Comparison of ENCODE assay signal across 18 cellular contexts in the genomic region with DNA sequence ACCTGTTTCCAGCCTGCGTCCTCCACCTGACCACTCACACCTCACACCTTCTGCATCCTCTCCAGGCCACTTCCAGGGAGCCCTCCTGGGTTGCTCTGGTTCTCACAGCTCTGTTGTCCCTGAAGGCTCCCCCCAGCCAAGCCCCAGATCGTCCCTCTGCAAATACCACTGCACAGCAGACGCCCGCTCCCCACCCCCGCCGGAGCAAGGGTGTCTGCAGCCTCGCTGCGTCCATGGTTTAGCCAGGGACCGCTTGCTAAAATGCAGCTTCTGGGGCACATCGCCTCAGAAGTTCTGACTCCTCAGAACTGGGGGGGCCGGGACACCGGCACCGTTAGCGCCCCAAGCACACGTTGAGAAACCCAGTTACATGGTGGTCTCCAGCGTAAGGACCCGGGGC. TPM values are rescaled to one million over a fixed set of nuclear protein-coding genes. Genes with fewer than 3 reads are reported as not detected.
DNase-seq lines count a peak whose midpoint lies in the region; ATAC-seq and TF ChIP-seq lines count a peak whose summit lies in the region.
"Had no signal": no experiment of that assay in that cellular context is flagged by ENCODE, and none has a peak within 500 bp of the region (broad histone marks: within the 10 kb centered on the region; RNA-seq: fewer than 3 reads in every experiment).

No MANE protein-coding gene starts in this region.

- H3K27me3 ChIP-seq in right atrium auricular region: peaks cover 0 to 6% of the 10 kb centered on the region in 2 donors

- POLR2A ChIA-PET in WTC11 (lab: Charles Lee): no interaction called here

- DNase-seq in Right ventricle myocardium inferior (ENCODE audit: missing footprints) (peak; percentile 23), right atrium auricular region (ENCODE audit: low spot score) (no peak), WTC11 (ENCODE audit: low spot score) (no peak), glutamatergic neuron (no peak), retina (peak; percentile 29), NCI-H146 treated with DMSO at 0.1 percent for 48 hours (lab: John Stamatoyannopoulos, UW; ENCODE audit: unreplicated experiment) (no peak), dedifferentiated amniotic fluid mesenchymal stem cell (ENCODE audit: extremely low spot score) (no peak)
- DNase-seq in stimulated activated CD4-positive, alpha-beta T cell treated with anti-CD3 and anti-CD28 coated beads, Interleukin-4, amount 100 ng/mL, for 4 hours: no peak
- DNase-seq: 8988T, DMS153, Karpas-422, MM.1S, NCI-H1092 treated with DMSO at 0.1 percent for 48 hours, NCI-H1694 treated with DMSO at 0.1 percent for 48 hours, NCI-H226, NCI-H524 treated with DMSO at 0.1 percent for 48 hours had no signal

- CTCF ChIA-PET in WTC11 (lab: Charles Lee): interaction anchor here (0.6 to 2.4 kb wide), 4 partner anchors 9 to 286 kb away, joined by 3 to 11 read pairs (median 6); no protein-coding TSS in a partner anchor

- no peaks in the 10 kb centered on the region for H3K9me3 ChIP-seq in right atrium auricular region

- no peaks in the 10 kb centered on the region for H3K36me3 Mint-ChIP-seq in WTC11
- no peaks in the 10 kb centered on the region for H3K36me3 Mint-ChIP-seq in glutamatergic neuron (ENCODE audit: unreplicated experiment)

- no peak overlapping the region for H3K4me3 ChIP-seq in right atrium auricular region

- peaks cover 0 to 16% of the 10 kb centered on the region in 2 donors for H3K4me1 ChIP-seq in right atrium auricular region

- H3K27me3 Mint-ChIP-seq in WTC11 (ENCODE audit: low read depth) (peaks cover 20% of the 10 kb centered on the region), glutamatergic neuron (ENCODE audit: unreplicated experiment) (peaks cover 6% of the 10 kb centered on the region)

- H3K36me3 ChIP-seq in right atrium auricular region: no peaks in the 10 kb centered on the region

- no peak overlapping the region for H3K27ac Mint-ChIP-seq in WTC11
- peak overlapping the region; percentile 46 for H3K27ac Mint-ChIP-seq in glutamatergic neuron (ENCODE audit: unreplicated experiment)

- ATAC-seq in Right ventricle myocardium inferior (no peak), WTC11 (no peak)

- H3K9me3 Mint-ChIP-seq in WTC11 (no peaks in the 10 kb centered on the region), glutamatergic neuron (ENCODE audit: unreplicated experiment) (peaks cover 8% of the 10 kb centered on the region)

- TF ChIP-seq CTCF in right atrium auricular region (IDR thresholded peaks at IDR 0.05): no peak
- no peak for TF ChIP-seq CTCF in WTC11 (IDR thresholded peaks at IDR 0.05)
- no peak for TF ChIP-seq CTCF in glutamatergic neuron (IDR thresholded peaks at IDR 0.05; ENCODE audit: partially characterized antibody, unreplicated experiment)

- H3K27ac ChIP-seq in right atrium auricular region: no peak overlapping the region
- H3K27ac ChIP-seq: C4-2B had no signal

- intact Hi-C loops in Right ventricle myocardium inferior (cut with DNase I): no loop called here

- H3K4me3 Mint-ChIP-seq in WTC11 (peak overlapping the region; percentile 20; the same call in 1 of the 2 replicates), glutamatergic neuron (ENCODE audit: unreplicated experiment) (no peak overlapping the region)

- peaks cover 7% of the 10 kb centered on the region for H3K4me1 Mint-ChIP-seq in WTC11
- H3K4me1 Mint-ChIP-seq in glutamatergic neuron (ENCODE audit: low read depth, unreplicated experiment): peaks cover 8% of the 10 kb centered on the region

TF ChIP-seq in WTC11, 78 proteins besides CTCF, POLR2A, EP300 and RAD21:
- TF ChIP-seq AFF4 (CRISPR knock-in tag; IDR thresholded peaks at IDR 0.05; ENCODE audit: borderline replicate concordance): no peak
- no peak for TF ChIP-seq GABPB1 (CRISPR knock-in tag; IDR thresholded peaks at IDR 0.05)
- no peak for TF ChIP-seq SOX15 (CRISPR knock-in tag; IDR thresholded peaks at IDR 0.05)
- TF ChIP-seq, protein P1, sequence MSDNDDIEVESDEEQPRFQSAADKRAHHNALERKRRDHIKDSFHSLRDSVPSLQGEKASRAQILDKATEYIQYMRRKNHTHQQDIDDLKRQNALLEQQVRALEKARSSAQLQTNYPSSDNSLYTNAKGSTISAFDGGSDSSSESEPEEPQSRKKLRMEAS (CRISPR knock-in tag; IDR thresholded peaks at IDR 0.05): no peak
- no peak for TF ChIP-seq ETV6 (CRISPR knock-in tag; IDR thresholded peaks at IDR 0.05)

RNA-seq across cellular contexts. Expression of gene LINGO3, which starts 1.0 kb away (rescaled TPM):
- total RNA-seq in Right ventricle myocardium inferior (not detected), right atrium auricular region (not detected), WTC11 (2021) (2.0 to 2.9 TPM (median 2.8 TPM) in 3 replicates), glutamatergic neuron (ENCODE audit: unreplicated experiment) (0.25 TPM)

RNA-seq across cellular contexts. Expression of gene LSM7, which starts 21.4 kb away (rescaled TPM):
- total RNA-seq in Right ventricle myocardium inferior: 46.7 TPM
- 100 to 1,000 TPM in 1 of 2 donors, 10 to 100 TPM in 1; 38.6 to 104 TPM for total RNA-seq in right atrium auricular region
- 245 to 250 TPM (median 248 TPM) in 3 replicates for total RNA-seq in WTC11 (2021)
- total RNA-seq in glutamatergic neuron (ENCODE audit: unreplicated experiment): 105 TPM

RNA-seq across cellular contexts. Expression of gene SPPL2B, which starts 21.5 kb away (rescaled TPM):
- total RNA-seq in Right ventricle myocardium inferior (24.9 TPM), right atrium auricular region (10 to 100 TPM; 16.7 to 19.8 TPM), WTC11 (2021) (94.6 to 117 TPM (median 95.8 TPM) in 3 replicates), glutamatergic neuron (ENCODE audit: unreplicated experiment) (166 TPM)

RNA-seq across cellular contexts. Expression of gene PEAK3, which starts 25.0 kb away (rescaled TPM):
- total RNA-seq in Right ventricle myocardium inferior (0.68 TPM), right atrium auricular region (1 to 10 TPM; 1.5 to 1.9 TPM), WTC11 (2021) (not detected in 3 replicates), glutamatergic neuron (ENCODE audit: unreplicated experiment) (not detected)

RNA-seq across cellular contexts. Expression of gene JSRP1, which starts 50.8 kb away (rescaled TPM):
- not detected for total RNA-seq in Right ventricle myocardium inferior
- under 1 TPM in 1 of 2 donors, not detected in 1; 0.39 TPM for total RNA-seq in right atrium auricular region
- 0.33 to 1.4 TPM (median 0.73 TPM) in 3 replicates for total RNA-seq in WTC11 (2021)
- not detected for total RNA-seq in glutamatergic neuron (ENCODE audit: unreplicated experiment)
- total RNA-seq: H4 had no signal

Comparison
In these comparisons a context has a peak if more than half of its experiments do, and no peak if none do; other contexts are left out.
1. DNase-seq: peak in Right ventricle myocardium inferior (single experiment) and retina (single experiment); none in right atrium auricular region (single experiment), WTC11 (single experiment), glutamatergic neuron (single experiment), stimulated activated CD4-positive, alpha-beta T cell treated with anti-CD3 and anti-CD28 coated beads, Interleukin-4, amount 100 ng/mL, for 4 hours (0 of 2), NCI-H146 treated with DMSO at 0.1 percent for 48 hours (single experiment) and dedifferentiated amniotic fluid mesenchymal stem cell (single experiment).